Comparison of ENCODE assay signal across 19 cellular contexts in genomic region chr3:54549607-54550006, GRCh38.
"Had no signal": no experiment of that assay in that cellular context is flagged by ENCODE, and none has a peak within 500 bp of the region (broad histone marks: within the 10 kb centered on the region; RNA-seq: fewer than 3 reads in every experiment).

No MANE protein-coding gene starts in this region.

- H3K4me1 ChIP-seq: SJSA1 had no signal

- H3K36me3 ChIP-seq: MG63, SJSA1 had no signal

- H3K4me3 ChIP-seq: MG63, SJSA1 had no signal

- H3K27ac ChIP-seq: HL-60, SJSA1 had no signal

- DNase-seq: KBM-7, MG63, NCI-H1092, NCI-H1105 treated with DMSO at 0.1 percent for 48 hours, NCI-H1417 treated with DMSO at 0.1 percent for 48 hours, NCI-H146, NCI-H1694 treated with DMSO at 0.1 percent for 48 hours, NCI-H1930, NCI-H2081, NCI-H2107, NCI-H2227 treated with DMSO at 0.1 percent for 48 hours, NCI-H524, NCI-H526 treated with DMSO at 0.1 percent for 48 hours, NCI-H774, Right ventricle myocardium superior, RPMI8226, SIG-M5 had no signal

- H3K27me3 ChIP-seq: MG63, SJSA1 had no signal

- H3K9me3 ChIP-seq: MG63, SJSA1 had no signal
